19 cellular contexts compared by ENCODE assay signal in genomic region chr9:38027714-38028113, GRCh38. TPM values are rescaled to one million over a fixed set of nuclear protein-coding genes. Genes with fewer than 3 reads are reported as not detected.
A peak's percentile ranks its signal among the peaks of the same experiment; 100 is the strongest.
DNase-seq lines count a peak whose midpoint lies in the region; ATAC-seq, FAIRE-seq and TF ChIP-seq lines count a peak whose summit lies in the region.
"Had no signal": no experiment of that assay in that cellular context is flagged by ENCODE, and none has a peak within 500 bp of the region (broad histone marks: within the 10 kb centered on the region; RNA-seq: fewer than 3 reads in every experiment).

No MANE protein-coding gene starts in this region.

- no peak overlapping the region for H2AFZ ChIP-seq in keratinocyte (ENCODE audit: control insufficient read depth, low read length)

- no peaks in the 10 kb centered on the region for H3K36me3 Mint-ChIP-seq in type B pancreatic cell
- H3K36me3 Mint-ChIP-seq: activated naive CD8-positive, alpha-beta T cell treated with anti-CD3 and anti-CD28 coated beads, Interleukin-2, amount 10 ng/mL, durations not matched to agents 7 days and 5 days; T-cell had no signal

- no peaks in the 10 kb centered on the region for H3K27me3 ChIP-seq in SJSA1 (replicated peaks)
- H3K27me3 ChIP-seq in keratinocyte (ENCODE audit: control insufficient read depth, extremely low read depth, insufficient read depth, low read length), result no peaks in the 10 kb centered on the region

- H3K9me3 Mint-ChIP-seq in type B pancreatic cell, result no peaks in the 10 kb centered on the region
- H3K9me3 Mint-ChIP-seq: activated naive CD8-positive, alpha-beta T cell treated with anti-CD3 and anti-CD28 coated beads, Interleukin-2, amount 10 ng/mL, durations not matched to agents 7 days and 5 days; T-cell had no signal

- FAIRE-seq in keratinocyte (lab: Jason Lieb, UNC), result no peak
- FAIRE-seq in D721Med (lab: Jason Lieb, UNC), result no peak

- dilution Hi-C loops in keratinocyte (cut with MboI; ENCODE audit: extremely low pct_ligation_motif_present, low sequenced_read_pairs), result no loop called here

- no peaks in the 10 kb centered on the region for H4K20me1 ChIP-seq in keratinocyte (ENCODE audit: control insufficient read depth, extremely low read depth, insufficient read depth, low read length)

- H3K4me1 ChIP-seq in SJSA1 (replicated peaks) (peaks cover 48% of the 10 kb centered on the region), keratinocyte (ENCODE audit: control insufficient read depth, extremely low read depth, insufficient read depth, low read length) (peaks cover 77% of the 10 kb centered on the region)

- peaks cover 70% of the 10 kb centered on the region for H3K4me1 Mint-ChIP-seq in type B pancreatic cell (ENCODE audit: unreplicated experiment)

- no peaks in the 10 kb centered on the region for H3K27me3 Mint-ChIP-seq in type B pancreatic cell

- H3K79me2 ChIP-seq in keratinocyte (ENCODE audit: control insufficient read depth, insufficient read depth, low read length), result peaks cover 82% of the 10 kb centered on the region

- peak overlapping the region; percentile 94 for H3K4me2 ChIP-seq in keratinocyte (ENCODE audit: control insufficient read depth, extremely low read depth, insufficient read depth, low read depth, low read length)
- H3K4me2 ChIP-seq: KMS-11 had no signal

- no peak for ATAC-seq in GM19463 (IDR thresholded peaks at IDR 0.05; ENCODE audit: unreplicated experiment)
- ATAC-seq: T-cell had no signal

- no peak for TF ChIP-seq CTCF in keratinocyte (optimal IDR thresholded peaks at IDR 0.05 in 1 of 3, IDR thresholded peaks at IDR 0.05 in 1 of 3, conservative IDR thresholded peaks at IDR 0.05 in 1 of 3; ENCODE audit: extremely low read depth in 1 of 3, insufficient read depth in 2 of 3, low read length in 3 of 3)
- no peak for TF ChIP-seq CTCF in type B pancreatic cell (conservative IDR thresholded peaks at IDR 0.05)
- no peak for TF ChIP-seq CTCF in D721Med (IDR thresholded peaks at IDR 0.05; ENCODE audit: insufficient read depth, missing control alignments)

- H3K36me3 ChIP-seq in SJSA1 (peaks cover 6% of the 10 kb centered on the region), keratinocyte (ENCODE audit: control insufficient read depth in 2 of 2, extremely low read depth in 1 of 2, insufficient read depth in 2 of 2, low read length in 2 of 2) (no peaks in the 10 kb centered on the region)

- H3K9me1 ChIP-seq in keratinocyte (ENCODE audit: control insufficient read depth, extremely low read depth, insufficient read depth, low read length), result peaks cover 6% of the 10 kb centered on the region

- DNase-seq in NCI-H1105 treated with DMSO at 0.1 percent for 48 hours (lab: John Stamatoyannopoulos, UW) (peak; percentile 34), NCI-H1105 (lab: John Stamatoyannopoulos, UW) (no peak), SJSA1 (ENCODE audit: low read depth in 1 of 2, low spot score in 2 of 2) (no peak), keratinocyte (ENCODE audit: low read depth, low spot score) (no peak), type B pancreatic cell (ENCODE audit: extremely low spot score, unreplicated experiment) (no peak), SK-N-DZ (ENCODE audit: low spot score) (no peak), D721Med (ENCODE audit: insufficient read length, low spot score) (no peak)
- DNase-seq: activated CD4-positive, CD25-positive, alpha-beta regulatory T cell treated with anti-CD3 and anti-CD28 coated beads, Interleukin-2, amount 50 U/mL, for 72 hours; activated naive CD8-positive, alpha-beta T cell treated with anti-CD3 and anti-CD28 coated beads, Interleukin-2, amount 10 ng/mL, durations not matched to agents 7 days and 5 days; cerebellar nuclear complex; GDM1; hippocampal formation; left colon; NCI-H2107; stimulated activated CD4-positive, alpha-beta T cell treated with anti-CD3 and anti-CD28 coated beads, Interleukin-1b, Interleukin-23, amount 100 ng/mL, for 48 hours; stimulated activated CD8-positive, alpha-beta memory T cell treated with anti-CD3 and anti-CD28 coated beads, Interleukin-4, amount 100 ng/mL, for 48 hours; T-cell had no signal

- peak overlapping the region; percentile 91; the same call in 1 of the 2 replicates for H3K27ac ChIP-seq in SJSA1
- H3K27ac ChIP-seq in keratinocyte (ENCODE audit: control insufficient read depth, insufficient read depth, low read length), result peak overlapping the region; percentile 99
- H3K27ac ChIP-seq: KMS-11 had no signal

- H3K9me3 ChIP-seq in SJSA1 (replicated peaks) (no peaks in the 10 kb centered on the region), keratinocyte (ENCODE audit: control insufficient read depth, low read depth, low read length) (no peaks in the 10 kb centered on the region)

- no peak overlapping the region for H3K4me3 Mint-ChIP-seq in type B pancreatic cell
- H3K4me3 Mint-ChIP-seq: activated naive CD8-positive, alpha-beta T cell treated with anti-CD3 and anti-CD28 coated beads, Interleukin-2, amount 10 ng/mL, durations not matched to agents 7 days and 5 days; T-cell had no signal

- H3K4me3 ChIP-seq in SJSA1, result no peak overlapping the region
- H3K4me3 ChIP-seq in keratinocyte (ENCODE audit: control insufficient read depth in 2 of 3, extremely low read depth in 1 of 3, insufficient read depth in 2 of 3, low read depth in 1 of 3, low read length in 3 of 3), result no peak overlapping the region

- peak overlapping the region; percentile 96 for H3K27ac Mint-ChIP-seq in type B pancreatic cell
- H3K27ac Mint-ChIP-seq: activated naive CD8-positive, alpha-beta T cell treated with anti-CD3 and anti-CD28 coated beads, Interleukin-2, amount 10 ng/mL, durations not matched to agents 7 days and 5 days; T-cell had no signal

- no peak overlapping the region for H3K9ac ChIP-seq in keratinocyte (ENCODE audit: control insufficient read depth, extremely low read depth, insufficient read depth, low read length)
- H3K9ac ChIP-seq: KMS-11 had no signal

RNA-seq across cellular contexts. Expression of gene SHB, which starts 41.3 kb away (rescaled TPM):
- total RNA-seq in SJSA1 (2014; rRNA removed; shearing (Covaris generic)), result 12.1 and 19.3 TPM in 2 replicates
- polyA plus RNA-seq in keratinocyte, result 9.4 to 18.0 TPM (median 10.9 TPM) in 3 replicates
- polyA plus RNA-seq in keratinocyte (2011; ENCODE audit: low read depth), result 10.8 TPM
- 9.2 and 13.0 TPM in 2 replicates for polyA plus RNA-seq in keratinocyte (2011; cell fraction: cytosol; rRNA removed)
- polyA plus RNA-seq in keratinocyte (2011; cell fraction: nucleus; rRNA removed), result 12.5 and 15.5 TPM in 2 replicates
- polyA plus RNA-seq in keratinocyte (2012; ENCODE audit: low replicate concordance), result 19.8 and 20.4 TPM in 2 replicates
- 11.6 to 24.3 TPM (median 12.2 TPM) in 3 replicates for polyA minus RNA-seq in keratinocyte
- polyA minus RNA-seq in keratinocyte (2011; cell fraction: cytosol; rRNA and poly(A)+ RNA removed), result 17.5 TPM
- polyA minus RNA-seq in keratinocyte (2011; cell fraction: nucleus; rRNA and poly(A)+ RNA removed), result 17.8 and 18.4 TPM in 2 replicates
- total RNA-seq in type B pancreatic cell (ENCODE audit: low replicate concordance), result 14.4 and 20.0 TPM in 2 replicates
- 8.5 and 9.6 TPM in 2 replicates for polyA plus RNA-seq in SK-N-DZ (2014; cell fraction: cytosol; rRNA removed)
- 5.3 and 5.8 TPM in 2 replicates for polyA plus RNA-seq in SK-N-DZ (2014; cell fraction: nucleus; rRNA removed)
